Comparison of ENCODE assay signal across 22 cellular contexts in genomic region chr16:85835956-85836705, GRCh38.
"Had no signal": no experiment of that assay in that cellular context is flagged by ENCODE, and none has a peak within 500 bp of the region (broad histone marks: within the 10 kb centered on the region; RNA-seq: fewer than 3 reads in every experiment).

No MANE protein-coding gene starts in this region.

- H3K36me3 Mint-ChIP-seq: activated CD4-positive, alpha-beta memory T cell treated with anti-CD3 and anti-CD28 coated beads for 36 hours; activated naive CD4-positive, alpha-beta T cell treated with anti-CD3 and anti-CD28 coated beads, Interleukin-2, amount 10 ng/mL, durations not matched to agents 7 days and 5 days; activated naive CD8-positive, alpha-beta T cell treated with anti-CD3 and anti-CD28 coated beads for 36 hours; T-cell had no signal

- DNase-seq: activated B cell treated with CpG ODN at 0.5 μM for 24 hours; activated CD4-positive, alpha-beta memory T cell treated with anti-CD3 and anti-CD28 coated beads for 36 hours; activated CD4-positive, alpha-beta T cell treated with anti-CD3 and anti-CD28 coated beads for 1 hour; activated CD4-positive, alpha-beta T cell treated with anti-CD3 and anti-CD28 coated beads, Interleukin-2, amount 10 ng/mL, durations not matched to agents 24 days and 14 days; activated CD8-positive, alpha-beta memory T cell treated with anti-CD3 and anti-CD28 coated beads for 24 hours; activated gamma-delta T cell; activated naive CD4-positive, alpha-beta T cell treated with anti-CD3 and anti-CD28 coated beads, Interleukin-2, amount 10 ng/mL, durations not matched to agents 7 days and 5 days; activated naive CD8-positive, alpha-beta T cell treated with anti-CD3 and anti-CD28 coated beads for 36 hours; activated T-cell treated with anti-CD3 and anti-CD28 coated beads, Interleukin-2, amount 50 U/mL, for 4 hours; anterior cingulate cortex; KG1; NCI-H1092; NCI-H1417; NCI-H1930; NCI-H2171; NCI-H2227 treated with DMSO at 0.1 percent for 48 hours; NCI-H446 treated with DMSO at 0.1 percent for 48 hours; NCI-H774; T-cell; T-helper 2 cell; T1000 had no signal

- ATAC-seq: activated T-cell treated with anti-CD3 and anti-CD28 coated beads, Interleukin-2, amount 50 U/mL, for 4 hours; T-cell had no signal

- H3K27me3 Mint-ChIP-seq: activated B cell treated with CpG ODN at 0.5 μM for 24 hours had no signal

- H3K27ac ChIP-seq: SK-N-MC had no signal

- H3K4me1 Mint-ChIP-seq: activated CD4-positive, alpha-beta T cell treated with anti-CD3 and anti-CD28 coated beads, Interleukin-2, amount 10 ng/mL, durations not matched to agents 24 days and 14 days; activated naive CD4-positive, alpha-beta T cell treated with anti-CD3 and anti-CD28 coated beads, Interleukin-2, amount 10 ng/mL, durations not matched to agents 7 days and 5 days; activated naive CD8-positive, alpha-beta T cell treated with anti-CD3 and anti-CD28 coated beads for 36 hours had no signal

- H3K4me3 Mint-ChIP-seq: activated B cell treated with CpG ODN at 0.5 μM for 24 hours; activated CD4-positive, alpha-beta memory T cell treated with anti-CD3 and anti-CD28 coated beads for 36 hours; activated CD4-positive, alpha-beta T cell treated with anti-CD3 and anti-CD28 coated beads, Interleukin-2, amount 10 ng/mL, durations not matched to agents 24 days and 14 days; activated naive CD4-positive, alpha-beta T cell treated with anti-CD3 and anti-CD28 coated beads, Interleukin-2, amount 10 ng/mL, durations not matched to agents 7 days and 5 days; activated naive CD8-positive, alpha-beta T cell treated with anti-CD3 and anti-CD28 coated beads for 36 hours; activated T-cell treated with anti-CD3 and anti-CD28 coated beads, Interleukin-2, amount 50 U/mL, for 4 hours; T-cell had no signal

- H3K4me3 ChIP-seq: SK-N-MC had no signal

- H3K27ac Mint-ChIP-seq: activated B cell treated with CpG ODN at 0.5 μM for 24 hours; activated CD4-positive, alpha-beta memory T cell treated with anti-CD3 and anti-CD28 coated beads for 36 hours; activated CD4-positive, alpha-beta T cell treated with anti-CD3 and anti-CD28 coated beads, Interleukin-2, amount 10 ng/mL, durations not matched to agents 24 days and 14 days; activated naive CD4-positive, alpha-beta T cell treated with anti-CD3 and anti-CD28 coated beads, Interleukin-2, amount 10 ng/mL, durations not matched to agents 7 days and 5 days; activated naive CD8-positive, alpha-beta T cell treated with anti-CD3 and anti-CD28 coated beads for 36 hours; T-cell had no signal

- H3K9me3 Mint-ChIP-seq: activated B cell treated with CpG ODN at 0.5 μM for 24 hours; activated CD4-positive, alpha-beta memory T cell treated with anti-CD3 and anti-CD28 coated beads for 36 hours; activated naive CD4-positive, alpha-beta T cell treated with anti-CD3 and anti-CD28 coated beads, Interleukin-2, amount 10 ng/mL, durations not matched to agents 7 days and 5 days; activated T-cell treated with anti-CD3 and anti-CD28 coated beads, Interleukin-2, amount 50 U/mL, for 4 hours; T-cell had no signal
